Comparison of ENCODE assay signal across 1 cellular context in the genomic region with DNA sequence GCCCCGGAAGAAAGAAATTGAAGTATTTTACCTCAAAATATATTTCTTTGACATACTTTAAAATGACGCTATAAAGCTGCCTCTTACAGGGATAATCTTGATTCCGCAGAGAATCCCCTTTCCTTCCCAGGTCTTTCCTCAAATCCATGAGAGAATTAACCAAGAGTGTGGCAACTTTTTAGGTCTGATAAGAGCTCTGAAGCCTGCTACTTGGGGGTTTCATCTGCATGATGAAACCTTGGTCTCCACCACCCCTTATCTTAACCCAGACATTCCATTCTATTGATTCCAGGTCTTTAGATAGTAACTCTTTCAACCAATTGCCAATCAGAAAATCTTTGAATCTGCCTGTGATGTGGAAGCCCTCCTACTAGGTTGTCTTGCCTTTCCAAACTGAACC.
TF ChIP-seq lines count a peak whose summit lies in the region.

No MANE protein-coding gene starts in this region.

TF ChIP-seq in GM23338, 12 proteins besides CTCF, POLR2A, EP300 and RAD21 (continued from another document):
- TF ChIP-seq, protein P1, sequence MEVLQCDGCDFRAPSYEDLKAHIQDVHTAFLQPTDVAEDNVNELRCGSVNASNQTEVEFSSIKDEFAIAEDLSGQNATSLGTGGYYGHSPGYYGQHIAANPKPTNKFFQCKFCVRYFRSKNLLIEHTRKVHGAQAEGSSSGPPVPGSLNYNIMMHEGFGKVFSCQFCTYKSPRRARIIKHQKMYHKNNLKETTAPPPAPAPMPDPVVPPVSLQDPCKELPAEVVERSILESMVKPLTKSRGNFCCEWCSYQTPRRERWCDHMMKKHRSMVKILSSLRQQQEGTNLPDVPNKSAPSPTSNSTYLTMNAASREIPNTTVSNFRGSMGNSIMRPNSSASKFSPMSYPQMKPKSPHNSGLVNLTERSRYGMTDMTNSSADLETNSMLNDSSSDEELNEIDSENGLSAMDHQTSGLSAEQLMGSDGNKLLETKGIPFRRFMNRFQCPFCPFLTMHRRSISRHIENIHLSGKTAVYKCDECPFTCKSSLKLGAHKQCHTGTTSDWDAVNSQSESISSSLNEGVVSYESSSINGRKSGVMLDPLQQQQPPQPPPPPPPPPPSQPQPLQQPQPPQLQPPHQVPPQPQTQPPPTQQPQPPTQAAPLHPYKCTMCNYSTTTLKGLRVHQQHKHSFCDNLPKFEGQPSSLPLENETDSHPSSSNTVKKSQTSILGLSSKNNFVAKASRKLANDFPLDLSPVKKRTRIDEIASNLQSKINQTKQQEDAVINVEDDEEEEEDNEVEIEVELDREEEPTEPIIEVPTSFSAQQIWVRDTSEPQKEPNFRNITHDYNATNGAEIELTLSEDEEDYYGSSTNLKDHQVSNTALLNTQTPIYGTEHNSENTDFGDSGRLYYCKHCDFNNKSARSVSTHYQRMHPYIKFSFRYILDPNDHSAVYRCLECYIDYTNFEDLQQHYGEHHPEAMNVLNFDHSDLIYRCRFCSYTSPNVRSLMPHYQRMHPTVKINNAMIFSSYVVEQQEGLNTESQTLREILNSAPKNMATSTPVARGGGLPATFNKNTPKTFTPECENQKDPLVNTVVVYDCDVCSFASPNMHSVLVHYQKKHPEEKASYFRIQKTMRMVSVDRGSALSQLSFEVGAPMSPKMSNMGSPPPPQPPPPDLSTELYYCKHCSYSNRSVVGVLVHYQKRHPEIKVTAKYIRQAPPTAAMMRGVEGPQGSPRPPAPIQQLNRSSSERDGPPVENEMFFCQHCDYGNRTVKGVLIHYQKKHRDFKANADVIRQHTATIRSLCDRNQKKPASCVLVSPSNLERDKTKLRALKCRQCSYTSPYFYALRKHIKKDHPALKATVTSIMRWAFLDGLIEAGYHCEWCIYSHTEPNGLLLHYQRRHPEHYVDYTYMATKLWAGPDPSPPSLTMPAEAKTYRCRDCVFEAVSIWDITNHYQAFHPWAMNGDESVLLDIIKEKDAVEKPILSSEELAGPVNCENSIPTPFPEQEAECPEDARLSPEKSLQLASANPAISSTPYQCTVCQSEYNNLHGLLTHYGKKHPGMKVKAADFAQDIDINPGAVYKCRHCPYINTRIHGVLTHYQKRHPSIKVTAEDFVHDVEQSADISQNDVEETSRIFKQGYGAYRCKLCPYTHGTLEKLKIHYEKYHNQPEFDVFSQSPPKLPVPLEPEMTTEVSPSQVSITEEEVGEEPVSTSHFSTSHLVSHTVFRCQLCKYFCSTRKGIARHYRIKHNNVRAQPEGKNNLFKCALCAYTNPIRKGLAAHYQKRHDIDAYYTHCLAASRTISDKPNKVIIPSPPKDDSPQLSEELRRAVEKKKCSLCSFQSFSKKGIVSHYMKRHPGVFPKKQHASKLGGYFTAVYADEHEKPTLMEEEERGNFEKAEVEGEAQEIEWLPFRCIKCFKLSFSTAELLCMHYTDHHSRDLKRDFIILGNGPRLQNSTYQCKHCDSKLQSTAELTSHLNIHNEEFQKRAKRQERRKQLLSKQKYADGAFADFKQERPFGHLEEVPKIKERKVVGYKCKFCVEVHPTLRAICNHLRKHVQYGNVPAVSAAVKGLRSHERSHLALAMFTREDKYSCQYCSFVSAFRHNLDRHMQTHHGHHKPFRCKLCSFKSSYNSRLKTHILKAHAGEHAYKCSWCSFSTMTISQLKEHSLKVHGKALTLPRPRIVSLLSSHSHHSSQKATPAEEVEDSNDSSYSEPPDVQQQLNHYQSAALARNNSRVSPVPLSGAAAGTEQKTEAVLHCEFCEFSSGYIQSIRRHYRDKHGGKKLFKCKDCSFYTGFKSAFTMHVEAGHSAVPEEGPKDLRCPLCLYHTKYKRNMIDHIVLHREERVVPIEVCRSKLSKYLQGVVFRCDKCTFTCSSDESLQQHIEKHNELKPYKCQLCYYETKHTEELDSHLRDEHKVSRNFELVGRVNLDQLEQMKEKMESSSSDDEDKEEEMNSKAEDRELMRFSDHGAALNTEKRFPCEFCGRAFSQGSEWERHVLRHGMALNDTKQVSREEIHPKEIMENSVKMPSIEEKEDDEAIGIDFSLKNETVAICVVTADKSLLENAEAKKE (CRISPR knock-in tag; IDR thresholded peaks at IDR 0.05) = no peak
- TF ChIP-seq ZNF114 (CRISPR knock-in tag; IDR thresholded peaks at IDR 0.05) (no peak), STAT1 (IDR thresholded peaks at IDR 0.05; ENCODE audit: unreplicated experiment) (no peak), ZNF331 (CRISPR knock-in tag; IDR thresholded peaks at IDR 0.05; ENCODE audit: low read depth) (no peak), EZH2phosphoT487 (IDR thresholded peaks at IDR 0.05; ENCODE audit: unreplicated experiment) (no peak), NANOG (IDR thresholded peaks at IDR 0.05; ENCODE audit: borderline replicate concordance) (no peak)
- TF ChIP-seq, protein P2, sequence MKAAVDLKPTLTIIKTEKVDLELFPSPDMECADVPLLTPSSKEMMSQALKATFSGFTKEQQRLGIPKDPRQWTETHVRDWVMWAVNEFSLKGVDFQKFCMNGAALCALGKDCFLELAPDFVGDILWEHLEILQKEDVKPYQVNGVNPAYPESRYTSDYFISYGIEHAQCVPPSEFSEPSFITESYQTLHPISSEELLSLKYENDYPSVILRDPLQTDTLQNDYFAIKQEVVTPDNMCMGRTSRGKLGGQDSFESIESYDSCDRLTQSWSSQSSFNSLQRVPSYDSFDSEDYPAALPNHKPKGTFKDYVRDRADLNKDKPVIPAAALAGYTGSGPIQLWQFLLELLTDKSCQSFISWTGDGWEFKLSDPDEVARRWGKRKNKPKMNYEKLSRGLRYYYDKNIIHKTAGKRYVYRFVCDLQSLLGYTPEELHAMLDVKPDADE (IDR thresholded peaks at IDR 0.05) = no peak
